1 cellular context compared by ENCODE assay signal in genomic region chr19:36527873-36528193, GRCh38.
TF ChIP-seq lines count a peak whose summit lies in the region.

No MANE protein-coding gene starts in this region.

TF ChIP-seq in H1, 55 proteins besides CTCF, POLR2A, EP300 and RAD21:
- TF ChIP-seq CHD7 (IDR thresholded peaks at IDR 0.05; ENCODE audit: insufficient replicate concordance, low read length), result no peak
- TF ChIP-seq SUZ12 (IDR thresholded peaks at IDR 0.05; ENCODE audit: low read length), result no peak
- TF ChIP-seq PHF8 (conservative IDR thresholded peaks at IDR 0.05; ENCODE audit: low read depth, low read length), result peak; percentile 88; the same call in 1 of the 2 replicates
- peak; percentile 30; the same call in 1 of the 2 replicates for TF ChIP-seq BACH1 (IDR thresholded peaks at IDR 0.05; ENCODE audit: low read length)
- no peak for TF ChIP-seq SIRT6 (IDR thresholded peaks at IDR 0.05; ENCODE audit: low read length)
- no peak for TF ChIP-seq RBBP5 (IDR thresholded peaks at IDR 0.05; ENCODE audit: borderline replicate concordance, low read depth, low read length)
